In genomic region chr3:122568755-122569154, GRCh38 we compare ENCODE assay signal across 18 cellular contexts. TPM values are rescaled to one million over a fixed set of nuclear protein-coding genes. Genes with fewer than 3 reads are reported as not detected.
A peak's percentile ranks its signal among the peaks of the same experiment; 100 is the strongest.
DNase-seq lines count a peak whose midpoint lies in the region; ATAC-seq and TF ChIP-seq lines count a peak whose summit lies in the region.
"Had no signal": no experiment of that assay in that cellular context is flagged by ENCODE, and none has a peak within 500 bp of the region (broad histone marks: within the 10 kb centered on the region; RNA-seq: fewer than 3 reads in every experiment).

No MANE protein-coding gene starts in this region.

- TF ChIP-seq EP300 in transverse colon (IDR thresholded peaks at IDR 0.05; ENCODE audit: low read depth): no peak

- no peaks in the 10 kb centered on the region for H3K9me3 ChIP-seq in muscle layer of duodenum (ENCODE audit: control insufficient read depth in 1 of 2, low read length in 2 of 2)
- no peaks in the 10 kb centered on the region for H3K9me3 ChIP-seq in transverse colon

- no peaks in the 10 kb centered on the region for H3K27me3 ChIP-seq in muscle layer of duodenum (ENCODE audit: low read depth, low read length)
- no peaks in the 10 kb centered on the region for H3K27me3 ChIP-seq in transverse colon

- TF ChIP-seq POLR2A in transverse colon (IDR thresholded peaks at IDR 0.05): no peak

- H3K27ac ChIP-seq in muscle layer of duodenum (ENCODE audit: low read length) (peak overlapping the region; percentile 52), transverse colon (peak overlapping the region; percentile 31 to 75 (median 54))
- H3K27ac ChIP-seq: coronary artery had no signal

- DNase-seq in activated naive CD4-positive, alpha-beta T cell (lab: John Stamatoyannopoulos, UW): no peak
- no peak for DNase-seq in activated naive CD4-positive, alpha-beta T cell treated with anti-CD3 and anti-CD28 coated beads, Interleukin-2, amount 50 U/mL, for 72 hours (ENCODE audit: low spot score in 2 of 2)
- no peak for DNase-seq in transverse colon
- DNase-seq in NAMALWA (ENCODE audit: low spot score): no peak
- DNase-seq in COR-L47 (lab: John Stamatoyannopoulos, UW): no peak
- DNase-seq: DMS153; KBM-7; left colon; NCI-H1417; NCI-H226; nephron progenitor cell; retina; stimulated activated CD4-positive, alpha-beta T cell treated with anti-CD3 and anti-CD28 coated beads, Interleukin-2, amount 100 ng/mL, for 24 hours had no signal

- intact Hi-C loops in transverse colon (cut with DNase I; ENCODE audit: low total_unique reads): no loop called here

- peaks cover 82% of the 10 kb centered on the region for H3K4me1 Mint-ChIP-seq in activated naive CD4-positive, alpha-beta T cell treated with anti-CD3 and anti-CD28 coated beads, Interleukin-2, amount 50 U/mL, for 24 hours

- no peaks in the 10 kb centered on the region for H3K9me3 Mint-ChIP-seq in activated naive CD4-positive, alpha-beta T cell treated with anti-CD3 and anti-CD28 coated beads, Interleukin-2, amount 50 U/mL, for 24 hours
- no peaks in the 10 kb centered on the region for H3K9me3 Mint-ChIP-seq in activated naive CD4-positive, alpha-beta T cell treated with anti-CD3 and anti-CD28 coated beads, Interleukin-2, amount 50 U/mL, for 72 hours
- H3K9me3 Mint-ChIP-seq: nephron progenitor cell had no signal

- no peak for ATAC-seq in activated naive CD4-positive, alpha-beta T cell treated with anti-CD3 and anti-CD28 coated beads, Interleukin-2, amount 50 U/mL, for 72 hours
- ATAC-seq in HG03196 (IDR thresholded peaks at IDR 0.05; ENCODE audit: unreplicated experiment): no peak
- ATAC-seq: esophagus mucosa, left colon had no signal

- in situ Hi-C loops in transverse colon (cut with MboI; ENCODE audit: low pct_ligation_motif_present in 1 of 4, low pct_unique_long_range_greater_than_20kb in 1 of 4, low sequenced_read_pairs in 3 of 4): no loop called here

- no peaks in the 10 kb centered on the region for H3K27me3 Mint-ChIP-seq in activated naive CD4-positive, alpha-beta T cell treated with anti-CD3 and anti-CD28 coated beads, Interleukin-2, amount 50 U/mL, for 24 hours

- H3K4me3 ChIP-seq in muscle layer of duodenum (ENCODE audit: low read depth in 1 of 2, low read length in 2 of 2): no peak overlapping the region
- no peak overlapping the region for H3K4me3 ChIP-seq in transverse colon
- H3K4me3 ChIP-seq: coronary artery had no signal

- peak overlapping the region; percentile 92 for H3K27ac Mint-ChIP-seq in activated naive CD4-positive, alpha-beta T cell treated with anti-CD3 and anti-CD28 coated beads, Interleukin-2, amount 50 U/mL, for 24 hours
- H3K27ac Mint-ChIP-seq in activated naive CD4-positive, alpha-beta T cell treated with anti-CD3 and anti-CD28 coated beads, Interleukin-2, amount 50 U/mL, for 72 hours: peak overlapping the region; percentile 13 to 19
- H3K27ac Mint-ChIP-seq: nephron progenitor cell had no signal

- no peak for TF ChIP-seq CTCF in transverse colon (IDR thresholded peaks at IDR 0.05)

- WGBS in transverse colon (ENCODE audit: low coverage in 1 of 2), 2 donors: 73 to 76% methylated on average over 3 of the region's 3 CpGs

- H3K36me3 ChIP-seq in muscle layer of duodenum (ENCODE audit: control insufficient read depth in 1 of 2, insufficient read depth in 2 of 2, low read length in 2 of 2): peaks cover 37 to 59% of the 10 kb centered on the region in 2 donors
- peaks cover 0 to 42% (median 6%) of the 10 kb centered on the region in 4 donors for H3K36me3 ChIP-seq in transverse colon

- H3K4me1 ChIP-seq in muscle layer of duodenum (ENCODE audit: control insufficient read depth in 1 of 2, insufficient read depth in 2 of 2, low read length in 2 of 2): peaks cover 0 to 19% of the 10 kb centered on the region in 2 donors
- H3K4me1 ChIP-seq in transverse colon: peaks cover 0 to 31% (median 11%) of the 10 kb centered on the region in 4 donors

- peak overlapping the region; percentile 73 for H3K4me3 Mint-ChIP-seq in activated naive CD4-positive, alpha-beta T cell treated with anti-CD3 and anti-CD28 coated beads, Interleukin-2, amount 50 U/mL, for 24 hours
- H3K4me3 Mint-ChIP-seq: nephron progenitor cell had no signal

- peaks cover 31% of the 10 kb centered on the region for H3K36me3 Mint-ChIP-seq in activated naive CD4-positive, alpha-beta T cell treated with anti-CD3 and anti-CD28 coated beads, Interleukin-2, amount 50 U/mL, for 24 hours
- H3K36me3 Mint-ChIP-seq in activated naive CD4-positive, alpha-beta T cell treated with anti-CD3 and anti-CD28 coated beads, Interleukin-2, amount 50 U/mL, for 72 hours: peaks cover 40 to 82% of the 10 kb centered on the region in 2 donors

RNA-seq across cellular contexts. Expression of gene DTX3L, which starts 4.6 kb away (rescaled TPM):
- total RNA-seq in activated naive CD4-positive, alpha-beta T cell treated with anti-CD3 and anti-CD28 coated beads, Interleukin-2, amount 50 U/mL, for 72 hours: 10 to 100 TPM; 30.4 to 65.2 TPM
- total RNA-seq in transverse colon: 10 to 100 TPM; 22.3 to 32.4 (median 26.7) TPM

RNA-seq across cellular contexts. Expression of gene PARP9, which starts 4.7 kb away (rescaled TPM):
- 10 to 100 TPM; 26.9 to 70.1 TPM for total RNA-seq in activated naive CD4-positive, alpha-beta T cell treated with anti-CD3 and anti-CD28 coated beads, Interleukin-2, amount 50 U/mL, for 72 hours
- total RNA-seq in transverse colon: 10 to 100 TPM; 24.2 to 35.8 (median 29.1) TPM

RNA-seq across cellular contexts. Expression of gene PARP15, which starts 8.7 kb away (rescaled TPM):
- 10 to 100 TPM; 13.8 to 23.5 TPM for total RNA-seq in activated naive CD4-positive, alpha-beta T cell treated with anti-CD3 and anti-CD28 coated beads, Interleukin-2, amount 50 U/mL, for 72 hours
- 10 to 100 TPM in 1 of 4 donors, 1 to 10 TPM in 3; 1.2 to 10.3 (median 4.2) TPM for total RNA-seq in transverse colon

RNA-seq across cellular contexts. Expression of gene KPNA1, which starts 54.0 kb away (rescaled TPM):
- 10 to 100 TPM; 40.3 to 89.5 TPM for total RNA-seq in activated naive CD4-positive, alpha-beta T cell treated with anti-CD3 and anti-CD28 coated beads, Interleukin-2, amount 50 U/mL, for 72 hours
- 100 to 1,000 TPM in 1 of 4 donors, 10 to 100 TPM in 2, 1 to 10 TPM in 1; 8.6 to 108 (median 30.2) TPM for total RNA-seq in transverse colon
